In genomic region chr4:64465263-64465662, GRCh38 we compare ENCODE assay signal across 23 cellular contexts. TPM values are rescaled to one million over a fixed set of nuclear protein-coding genes. Genes with fewer than 3 reads are reported as not detected.
"Had no signal": no experiment of that assay in that cellular context is flagged by ENCODE, and none has a peak within 500 bp of the region (broad histone marks: within the 10 kb centered on the region; RNA-seq: fewer than 3 reads in every experiment).

No MANE protein-coding gene starts in this region.

- H3K4me3 Mint-ChIP-seq: activated T-cell treated with anti-CD3 and anti-CD28 coated beads, Interleukin-2, amount 50 U/mL, for 72 hours; stimulated activated effector memory CD8-positive, alpha-beta T cell treated with anti-CD3 and anti-CD28 coated beads, Interleukin-12 subunit alpha, Interleukin-12 subunit beta, amount 100 ng/mL, for 72 hours had no signal

- H3K27ac Mint-ChIP-seq: activated T-cell treated with anti-CD3 and anti-CD28 coated beads, Interleukin-2, amount 50 U/mL, for 72 hours; stimulated activated effector memory CD8-positive, alpha-beta T cell treated with anti-CD3 and anti-CD28 coated beads, Interleukin-12 subunit alpha, Interleukin-12 subunit beta, amount 100 ng/mL, for 72 hours had no signal

- DNase-seq: activated CD4-positive, alpha-beta T cell treated with anti-CD3 and anti-CD28 coated beads, Interleukin-2, amount 50 U/mL, for 1 hour; activated CD4-positive, CD25-positive, alpha-beta regulatory T cell treated with anti-CD3 and anti-CD28 coated beads, Interleukin-2, amount 50 U/mL, for 72 hours; activated CD8-positive, alpha-beta memory T cell treated with anti-CD3 and anti-CD28 coated beads for 24 hours; activated CD8-positive, alpha-beta memory T cell treated with anti-CD3 and anti-CD28 coated beads, Interleukin-2, amount 50 U/mL, for 48 hours; activated effector memory CD4-positive, alpha-beta T cell treated with anti-CD3 and anti-CD28 coated beads, Interleukin-2, amount 50 U/mL, for 16 hours; activated naive CD4-positive, alpha-beta T cell treated with anti-CD3 and anti-CD28 coated beads, Interleukin-2, amount 50 U/mL, for 16 hours; activated T-cell treated with anti-CD3 and anti-CD28 coated beads, Interleukin-2, amount 50 U/mL, for 72 hours; dorsolateral prefrontal cortex; foreskin keratinocyte; hippocampal formation; left lung; psoas muscle; stimulated activated CD4-positive, alpha-beta T cell treated with anti-CD3 and anti-CD28 coated beads, Interleukin-4, amount 100 ng/mL, for 24 hours; stomach; T-helper 1 cell; T1000; trophoblast cell had no signal

- H3K36me3 Mint-ChIP-seq: stimulated activated effector memory CD8-positive, alpha-beta T cell treated with anti-CD3 and anti-CD28 coated beads, Interleukin-12 subunit alpha, Interleukin-12 subunit beta, amount 100 ng/mL, for 72 hours had no signal

- H3K4me1 Mint-ChIP-seq: stimulated activated effector memory CD8-positive, alpha-beta T cell treated with anti-CD3 and anti-CD28 coated beads, Interleukin-12 subunit alpha, Interleukin-12 subunit beta, amount 100 ng/mL, for 72 hours had no signal

- H3K36me3 ChIP-seq: ascending aorta, left lung, stomach had no signal

- H3K9me3 ChIP-seq: ascending aorta, left lung, psoas muscle, stomach had no signal

- H3K27ac ChIP-seq: ascending aorta, dorsolateral prefrontal cortex, epithelial cell of prostate, foreskin keratinocyte, left lung, psoas muscle, stomach had no signal

- H3K4me1 ChIP-seq: ascending aorta, foreskin keratinocyte, left lung, psoas muscle, stomach had no signal

- ATAC-seq: activated T-cell treated with anti-CD3 and anti-CD28 coated beads, Interleukin-2, amount 50 U/mL, for 72 hours; foreskin keratinocyte; left lung; psoas muscle; sciatic nerve; stimulated activated effector memory CD8-positive, alpha-beta T cell treated with anti-CD3 and anti-CD28 coated beads, Interleukin-12 subunit alpha, Interleukin-12 subunit beta, amount 100 ng/mL, for 72 hours had no signal

- H3K9me3 Mint-ChIP-seq: stimulated activated effector memory CD8-positive, alpha-beta T cell treated with anti-CD3 and anti-CD28 coated beads, Interleukin-12 subunit alpha, Interleukin-12 subunit beta, amount 100 ng/mL, for 72 hours had no signal

- H3K4me3 ChIP-seq: ascending aorta, dorsolateral prefrontal cortex, left lung, psoas muscle, stomach had no signal

RNA-seq across cellular contexts. Expression of gene TECRL, which starts 56.0 kb away (rescaled TPM):
- total RNA-seq: activated T-cell treated with anti-CD3 and anti-CD28 coated beads, Interleukin-2, amount 50 U/mL, for 72 hours; ascending aorta; foreskin keratinocyte; osteocyte; sciatic nerve; temporal lobe had no signal
